ENCODE assay signal across 11 cellular contexts in the genomic region with DNA sequence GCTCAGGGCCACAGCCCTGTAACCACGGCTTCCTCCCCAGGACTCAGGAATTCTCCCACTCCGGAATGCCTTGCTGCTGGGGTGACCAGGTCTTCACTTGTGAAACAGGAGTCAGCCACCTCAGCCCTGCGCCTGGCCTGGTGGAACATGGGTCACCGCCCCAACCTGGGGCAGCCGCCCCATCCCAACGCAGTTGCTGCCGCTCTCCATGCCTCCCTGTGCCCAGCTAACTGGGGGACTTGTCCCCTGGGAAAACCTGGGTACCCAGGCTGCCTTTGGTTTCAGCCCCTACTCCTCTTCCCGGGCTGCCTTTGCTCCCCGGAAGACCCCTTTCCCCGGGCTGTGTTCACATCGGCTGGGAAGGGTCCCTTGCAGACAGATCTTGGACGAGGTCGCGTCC. TPM values are rescaled to one million over a fixed set of nuclear protein-coding genes. Genes with fewer than 3 reads are reported as not detected.
DNase-seq lines count a peak whose midpoint lies in the region; ATAC-seq, FAIRE-seq and TF ChIP-seq lines count a peak whose summit lies in the region.
"Not testable (repeated sequence)": the region's sequence is repeated elsewhere in the genome, so short reads cannot be mapped to it uniquely, and the experiment has no call there.
"Had no signal": no experiment of that assay in that cellular context is flagged by ENCODE, and none has a peak within 500 bp of the region (broad histone marks: within the 10 kb centered on the region; RNA-seq: fewer than 3 reads in every experiment).

No MANE protein-coding gene starts in this region.

- H3K36me3 ChIP-seq in HUES48 (ENCODE audit: control insufficient read depth, insufficient read depth, low read length); bronchial epithelial cell (ENCODE audit: control insufficient read depth, insufficient read depth, low read length); right lobe of liver; psoas muscle (ENCODE audit: insufficient read depth in 1 of 2, low read depth in 1 of 2); thoracic aorta: not testable (repeated sequence)

- DNase-seq in ACHN (peak; percentile 0), right lobe of liver (peak in 1 of 3 donors; percentile 25)
- DNase-seq in bronchial epithelial cell (ENCODE audit: low read depth); Right ventricle myocardium superior; psoas muscle; thoracic aorta (ENCODE audit: low spot score): not testable (repeated sequence)

- not testable (repeated sequence) for H3K4me3 ChIP-seq in HUES48 (ENCODE audit: low read depth, low read length); right lobe of liver
- H3K4me3 ChIP-seq in bronchial epithelial cell (ENCODE audit: low read depth, low read length) (peak overlapping the region; percentile 9), psoas muscle (peak overlapping the region; percentile 32), thoracic aorta (peak overlapping the region; percentile 48)

- FAIRE-seq in bronchial epithelial cell (lab: Jason Lieb, UNC) = not testable (repeated sequence)

- H3K27ac ChIP-seq in HUES48 (ENCODE audit: low read depth, low read length) = peak overlapping the region; percentile 65
- not testable (repeated sequence) for H3K27ac ChIP-seq in right lobe of liver, psoas muscle, thoracic aorta

- H3K27me3 ChIP-seq in HUES48 (ENCODE audit: control insufficient read depth, insufficient read depth, low read length); bronchial epithelial cell (ENCODE audit: control insufficient read depth, insufficient read depth, low read length); right lobe of liver; psoas muscle (ENCODE audit: insufficient read depth in 3 of 3, low read length in 2 of 3); thoracic aorta (replicated peaks; ENCODE audit: insufficient read depth): not testable (repeated sequence)

- in situ Hi-C loops in ACHN (cut with HindIII; ENCODE audit: low pct_ligation_motif_present, low pct_unique_long_range_greater_than_20kb, low sequenced_read_pairs) = not testable (repeated sequence)

- WGBS in right lobe of liver (ENCODE audit: insufficient coverage, low coverage, low lambda C conversion rate, missing lambda C conversion rate) = no CpG with 5 or more reads among the region's 14 CpGs
- WGBS in psoas muscle, 3 donors = 61 to 76% (median 66%) methylated on average over 3 to 6 of the region's 14 CpGs

- H3K9me3 ChIP-seq in HUES48 (ENCODE audit: control insufficient read depth, insufficient read depth, low read length); right lobe of liver; psoas muscle; thoracic aorta: not testable (repeated sequence)

- ATAC-seq in SK-N-SH treated with all-trans-retinoic acid at 6 μM for 48 hours (peak; percentile 33), Right ventricle myocardium superior (ENCODE audit: poor library complexity) (peak; percentile 13), right lobe of liver (peak; percentile 6 to 33 (median 31)), psoas muscle (peak in 3 of 4 donors; percentile 8 to 42 (median 37))
- not testable (repeated sequence) for ATAC-seq in thoracic aorta (ENCODE audit: insufficient number of reproducible peaks, low FRiP score, low read depth)

- TF ChIP-seq POLR2A in right lobe of liver (IDR thresholded peaks at IDR 0.05) = not testable (repeated sequence)

- TF ChIP-seq CTCF in bronchial epithelial cell (IDR thresholded peaks at IDR 0.05; ENCODE audit: insufficient read depth, low read length, severe bottlenecking); psoas muscle (IDR thresholded peaks at IDR 0.05); thoracic aorta (IDR thresholded peaks at IDR 0.05): not testable (repeated sequence)
- TF ChIP-seq CTCF in right lobe of liver (IDR thresholded peaks at IDR 0.05) = peak in 1 of 4 donors; percentile 17

- H3K4me1 ChIP-seq in HUES48 (ENCODE audit: control insufficient read depth, insufficient read depth, low read length); right lobe of liver; psoas muscle; thoracic aorta (ENCODE audit: control insufficient read depth in 1 of 2, low read depth in 2 of 2): not testable (repeated sequence)

- intact Hi-C loops in Right ventricle myocardium superior (cut with DNase I); right lobe of liver (cut with DNase I); psoas muscle (cut with DNase I): not testable (repeated sequence)

- H3K9ac ChIP-seq in HUES48 (ENCODE audit: low read depth, low read length) = not testable (repeated sequence)

RNA-seq across cellular contexts. Expression of a gene that starts 22.2 kb away (rescaled TPM):
- total RNA-seq in bronchial epithelial cell = 60.6 and 153 TPM in 2 replicates
- total RNA-seq in Right ventricle myocardium superior = 0.81 TPM
- 1 to 10 TPM in 1 of 6 experiments, under 1 TPM in 3, not detected in 2; 0.25 to 1.2 (median 0.45) TPM for total RNA-seq in right lobe of liver
- under 1 TPM in 1 of 4 donors, not detected in 3; 0.15 TPM for total RNA-seq in psoas muscle
- polyA plus RNA-seq in psoas muscle = not detected
- total RNA-seq in thoracic aorta = not detected
- total RNA-seq: activated T-helper 1 cell treated with anti-CD3 and anti-CD28 coated beads, Interleukin-12 subunit alpha, Interleukin-12 subunit beta, Interleukin-2, Interleukin-4 antibody, amounts not matched to agents 30 ng/mL and 10 ng/mL and 1 ng/mL, durations not matched to agents 14 hours and 24 hours and 36 hours; dermis microvascular lymphatic vessel endothelial cell; frontal cortex had no signal

Comparison
In these comparisons a context has a peak if more than half of its experiments do, and no peak if none do; other contexts are left out.
1. RNA of a gene that starts 22.2 kb away (total RNA-seq): 60.6 to 153 TPM in bronchial epithelial cell; 0.81 TPM in Right ventricle myocardium superior (single experiment), 0.25 to 1.2 TPM in right lobe of liver, not detected in thoracic aorta and 0.15 TPM in psoas muscle; every median in the first group is over 10 times any median in the second.